Comparison of ENCODE assay signal across 1 cellular context in the genomic region with DNA sequence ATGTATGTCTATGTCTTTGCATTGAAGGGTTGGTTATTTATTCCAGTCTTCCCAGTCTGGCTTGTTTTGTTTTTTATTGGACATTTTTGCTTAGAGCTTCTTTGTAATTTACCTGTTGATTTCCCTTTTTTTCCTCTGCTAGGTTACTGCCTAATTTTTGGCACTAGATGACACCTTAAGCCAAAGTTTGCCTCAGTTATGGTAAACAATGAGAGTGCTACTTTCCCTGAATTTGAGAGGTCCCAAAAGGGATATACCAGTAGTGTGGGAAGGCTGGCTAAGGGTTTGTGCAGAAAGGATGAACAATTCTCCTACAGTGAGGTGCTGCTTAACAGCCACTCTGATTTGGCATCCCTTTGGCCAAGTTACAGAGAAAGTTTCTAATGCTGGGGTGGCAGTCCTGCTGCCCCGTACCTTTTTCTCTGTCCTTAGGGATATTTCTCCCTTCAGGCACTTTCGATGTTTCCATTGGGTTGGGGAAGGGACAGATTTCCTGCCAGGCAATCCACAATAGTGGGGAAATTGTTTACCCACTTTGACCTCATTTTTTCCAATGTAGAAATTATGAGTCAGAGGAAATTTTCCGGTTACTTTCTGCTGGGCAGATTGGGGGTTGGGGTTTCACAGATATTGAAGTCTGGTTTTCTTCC.
TF ChIP-seq lines count a peak whose summit lies in the region.

No MANE protein-coding gene starts in this region.

TF ChIP-seq in HepG2, 621 proteins besides CTCF, POLR2A, EP300 and RAD21 (continued from another document and continues in another):
- TF ChIP-seq, protein P1, sequence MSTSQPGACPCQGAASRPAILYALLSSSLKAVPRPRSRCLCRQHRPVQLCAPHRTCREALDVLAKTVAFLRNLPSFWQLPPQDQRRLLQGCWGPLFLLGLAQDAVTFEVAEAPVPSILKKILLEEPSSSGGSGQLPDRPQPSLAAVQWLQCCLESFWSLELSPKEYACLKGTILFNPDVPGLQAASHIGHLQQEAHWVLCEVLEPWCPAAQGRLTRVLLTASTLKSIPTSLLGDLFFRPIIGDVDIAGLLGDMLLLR (CRISPR knock-in tag; IDR thresholded peaks at IDR 0.05) = no peak
- TF ChIP-seq ZNF329 (CRISPR knock-in tag; IDR thresholded peaks at IDR 0.05; ENCODE audit: low read depth) = no peak
- TF ChIP-seq, protein P2, sequence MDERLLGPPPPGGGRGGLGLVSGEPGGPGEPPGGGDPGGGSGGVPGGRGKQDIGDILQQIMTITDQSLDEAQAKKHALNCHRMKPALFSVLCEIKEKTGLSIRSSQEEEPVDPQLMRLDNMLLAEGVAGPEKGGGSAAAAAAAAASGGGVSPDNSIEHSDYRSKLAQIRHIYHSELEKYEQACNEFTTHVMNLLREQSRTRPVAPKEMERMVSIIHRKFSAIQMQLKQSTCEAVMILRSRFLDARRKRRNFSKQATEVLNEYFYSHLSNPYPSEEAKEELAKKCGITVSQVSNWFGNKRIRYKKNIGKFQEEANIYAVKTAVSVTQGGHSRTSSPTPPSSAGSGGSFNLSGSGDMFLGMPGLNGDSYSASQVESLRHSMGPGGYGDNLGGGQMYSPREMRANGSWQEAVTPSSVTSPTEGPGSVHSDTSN (CRISPR knock-in tag; IDR thresholded peaks at IDR 0.05) = no peak
- TF ChIP-seq FOSL1 (CRISPR knock-in tag; IDR thresholded peaks at IDR 0.05; ENCODE audit: borderline replicate concordance) = peak; percentile 79; the same call in 1 of the 2 replicates
- no peak for TF ChIP-seq ADNP (CRISPR knock-in tag; IDR thresholded peaks at IDR 0.05)
- no peak for TF ChIP-seq ZNF20 (CRISPR knock-in tag; IDR thresholded peaks at IDR 0.05)
- TF ChIP-seq, protein P3, sequence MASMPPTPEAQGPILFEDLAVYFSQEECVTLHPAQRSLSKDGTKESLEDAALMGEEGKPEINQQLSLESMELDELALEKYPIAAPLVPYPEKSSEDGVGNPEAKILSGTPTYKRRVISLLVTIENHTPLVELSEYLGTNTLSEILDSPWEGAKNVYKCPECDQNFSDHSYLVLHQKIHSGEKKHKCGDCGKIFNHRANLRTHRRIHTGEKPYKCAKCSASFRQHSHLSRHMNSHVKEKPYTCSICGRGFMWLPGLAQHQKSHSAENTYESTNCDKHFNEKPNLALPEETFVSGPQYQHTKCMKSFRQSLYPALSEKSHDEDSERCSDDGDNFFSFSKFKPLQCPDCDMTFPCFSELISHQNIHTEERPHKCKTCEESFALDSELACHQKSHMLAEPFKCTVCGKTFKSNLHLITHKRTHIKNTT (CRISPR knock-in tag; IDR thresholded peaks at IDR 0.05) = no peak
- no peak for TF ChIP-seq EHMT2 (IDR thresholded peaks at IDR 0.05; ENCODE audit: borderline replicate concordance, low read depth, low read length)
- TF ChIP-seq, protein P4, sequence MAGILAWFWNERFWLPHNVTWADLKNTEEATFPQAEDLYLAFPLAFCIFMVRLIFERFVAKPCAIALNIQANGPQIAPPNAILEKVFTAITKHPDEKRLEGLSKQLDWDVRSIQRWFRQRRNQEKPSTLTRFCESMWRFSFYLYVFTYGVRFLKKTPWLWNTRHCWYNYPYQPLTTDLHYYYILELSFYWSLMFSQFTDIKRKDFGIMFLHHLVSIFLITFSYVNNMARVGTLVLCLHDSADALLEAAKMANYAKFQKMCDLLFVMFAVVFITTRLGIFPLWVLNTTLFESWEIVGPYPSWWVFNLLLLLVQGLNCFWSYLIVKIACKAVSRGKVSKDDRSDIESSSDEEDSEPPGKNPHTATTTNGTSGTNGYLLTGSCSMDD (CRISPR knock-in tag; IDR thresholded peaks at IDR 0.05) = no peak
- no peak for TF ChIP-seq ZNF746 (CRISPR knock-in tag; IDR thresholded peaks at IDR 0.05)
- no peak for TF ChIP-seq KLF11 (CRISPR knock-in tag; IDR thresholded peaks at IDR 0.05)
- no peak for TF ChIP-seq NBN (conservative IDR thresholded peaks at IDR 0.05)
- no peak for TF ChIP-seq ASH2L (IDR thresholded peaks at IDR 0.05; ENCODE audit: insufficient read length, low read depth, low read length)
- peak; percentile 81 for TF ChIP-seq RXRB (CRISPR knock-in tag; IDR thresholded peaks at IDR 0.05; ENCODE audit: borderline replicate concordance)
- peak; percentile 58; the same call in 1 of the 2 replicates for TF ChIP-seq POGZ (CRISPR knock-in tag; IDR thresholded peaks at IDR 0.05)
- no peak for TF ChIP-seq TCF7L2 (IDR thresholded peaks at IDR 0.05; ENCODE audit: low read depth, low read length)
- no peak for TF ChIP-seq BORCS8-MEF2B (CRISPR knock-in tag; IDR thresholded peaks at IDR 0.05)
- TF ChIP-seq ZFP41 (CRISPR knock-in tag; IDR thresholded peaks at IDR 0.05; ENCODE audit: borderline replicate concordance) = no peak
- peak; percentile 63 for TF ChIP-seq MED1 (CRISPR knock-in tag; IDR thresholded peaks at IDR 0.05)
- peak; percentile 29; the same call in 1 of the 2 replicates for TF ChIP-seq CEBPG (CRISPR knock-in tag; IDR thresholded peaks at IDR 0.05)
- TF ChIP-seq, protein P5, sequence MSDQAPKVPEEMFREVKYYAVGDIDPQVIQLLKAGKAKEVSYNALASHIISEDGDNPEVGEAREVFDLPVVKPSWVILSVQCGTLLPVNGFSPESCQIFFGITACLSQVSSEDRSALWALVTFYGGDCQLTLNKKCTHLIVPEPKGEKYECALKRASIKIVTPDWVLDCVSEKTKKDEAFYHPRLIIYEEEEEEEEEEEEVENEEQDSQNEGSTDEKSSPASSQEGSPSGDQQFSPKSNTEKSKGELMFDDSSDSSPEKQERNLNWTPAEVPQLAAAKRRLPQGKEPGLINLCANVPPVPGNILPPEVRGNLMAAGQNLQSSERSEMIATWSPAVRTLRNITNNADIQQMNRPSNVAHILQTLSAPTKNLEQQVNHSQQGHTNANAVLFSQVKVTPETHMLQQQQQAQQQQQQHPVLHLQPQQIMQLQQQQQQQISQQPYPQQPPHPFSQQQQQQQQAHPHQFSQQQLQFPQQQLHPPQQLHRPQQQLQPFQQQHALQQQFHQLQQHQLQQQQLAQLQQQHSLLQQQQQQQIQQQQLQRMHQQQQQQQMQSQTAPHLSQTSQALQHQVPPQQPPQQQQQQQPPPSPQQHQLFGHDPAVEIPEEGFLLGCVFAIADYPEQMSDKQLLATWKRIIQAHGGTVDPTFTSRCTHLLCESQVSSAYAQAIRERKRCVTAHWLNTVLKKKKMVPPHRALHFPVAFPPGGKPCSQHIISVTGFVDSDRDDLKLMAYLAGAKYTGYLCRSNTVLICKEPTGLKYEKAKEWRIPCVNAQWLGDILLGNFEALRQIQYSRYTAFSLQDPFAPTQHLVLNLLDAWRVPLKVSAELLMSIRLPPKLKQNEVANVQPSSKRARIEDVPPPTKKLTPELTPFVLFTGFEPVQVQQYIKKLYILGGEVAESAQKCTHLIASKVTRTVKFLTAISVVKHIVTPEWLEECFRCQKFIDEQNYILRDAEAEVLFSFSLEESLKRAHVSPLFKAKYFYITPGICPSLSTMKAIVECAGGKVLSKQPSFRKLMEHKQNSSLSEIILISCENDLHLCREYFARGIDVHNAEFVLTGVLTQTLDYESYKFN (CRISPR knock-in tag; conservative IDR thresholded peaks at IDR 0.05) = peak; percentile 60
- TF ChIP-seq ZNF747 (CRISPR knock-in tag; IDR thresholded peaks at IDR 0.05; ENCODE audit: borderline replicate concordance) = no peak
- TF ChIP-seq ZMYM2 (CRISPR knock-in tag; IDR thresholded peaks at IDR 0.05) = no peak
- TF ChIP-seq, protein P6, sequence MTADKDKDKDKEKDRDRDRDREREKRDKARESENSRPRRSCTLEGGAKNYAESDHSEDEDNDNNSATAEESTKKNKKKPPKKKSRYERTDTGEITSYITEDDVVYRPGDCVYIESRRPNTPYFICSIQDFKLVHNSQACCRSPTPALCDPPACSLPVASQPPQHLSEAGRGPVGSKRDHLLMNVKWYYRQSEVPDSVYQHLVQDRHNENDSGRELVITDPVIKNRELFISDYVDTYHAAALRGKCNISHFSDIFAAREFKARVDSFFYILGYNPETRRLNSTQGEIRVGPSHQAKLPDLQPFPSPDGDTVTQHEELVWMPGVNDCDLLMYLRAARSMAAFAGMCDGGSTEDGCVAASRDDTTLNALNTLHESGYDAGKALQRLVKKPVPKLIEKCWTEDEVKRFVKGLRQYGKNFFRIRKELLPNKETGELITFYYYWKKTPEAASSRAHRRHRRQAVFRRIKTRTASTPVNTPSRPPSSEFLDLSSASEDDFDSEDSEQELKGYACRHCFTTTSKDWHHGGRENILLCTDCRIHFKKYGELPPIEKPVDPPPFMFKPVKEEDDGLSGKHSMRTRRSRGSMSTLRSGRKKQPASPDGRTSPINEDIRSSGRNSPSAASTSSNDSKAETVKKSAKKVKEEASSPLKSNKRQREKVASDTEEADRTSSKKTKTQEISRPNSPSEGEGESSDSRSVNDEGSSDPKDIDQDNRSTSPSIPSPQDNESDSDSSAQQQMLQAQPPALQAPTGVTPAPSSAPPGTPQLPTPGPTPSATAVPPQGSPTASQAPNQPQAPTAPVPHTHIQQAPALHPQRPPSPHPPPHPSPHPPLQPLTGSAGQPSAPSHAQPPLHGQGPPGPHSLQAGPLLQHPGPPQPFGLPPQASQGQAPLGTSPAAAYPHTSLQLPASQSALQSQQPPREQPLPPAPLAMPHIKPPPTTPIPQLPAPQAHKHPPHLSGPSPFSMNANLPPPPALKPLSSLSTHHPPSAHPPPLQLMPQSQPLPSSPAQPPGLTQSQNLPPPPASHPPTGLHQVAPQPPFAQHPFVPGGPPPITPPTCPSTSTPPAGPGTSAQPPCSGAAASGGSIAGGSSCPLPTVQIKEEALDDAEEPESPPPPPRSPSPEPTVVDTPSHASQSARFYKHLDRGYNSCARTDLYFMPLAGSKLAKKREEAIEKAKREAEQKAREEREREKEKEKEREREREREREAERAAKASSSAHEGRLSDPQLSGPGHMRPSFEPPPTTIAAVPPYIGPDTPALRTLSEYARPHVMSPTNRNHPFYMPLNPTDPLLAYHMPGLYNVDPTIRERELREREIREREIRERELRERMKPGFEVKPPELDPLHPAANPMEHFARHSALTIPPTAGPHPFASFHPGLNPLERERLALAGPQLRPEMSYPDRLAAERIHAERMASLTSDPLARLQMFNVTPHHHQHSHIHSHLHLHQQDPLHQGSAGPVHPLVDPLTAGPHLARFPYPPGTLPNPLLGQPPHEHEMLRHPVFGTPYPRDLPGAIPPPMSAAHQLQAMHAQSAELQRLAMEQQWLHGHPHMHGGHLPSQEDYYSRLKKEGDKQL (CRISPR knock-in tag; IDR thresholded peaks at IDR 0.05; ENCODE audit: low read depth) = no peak
- no peak for TF ChIP-seq PRPF4 (IDR thresholded peaks at IDR 0.05; ENCODE audit: low read depth, low read length, poor library complexity, severe bottlenecking)
- peak; percentile 12 for TF ChIP-seq SKI (IDR thresholded peaks at IDR 0.05; ENCODE audit: partially characterized antibody)
- no peak for TF ChIP-seq ZNF225 (CRISPR knock-in tag; IDR thresholded peaks at IDR 0.05)
- TF ChIP-seq FOXA1 (IDR thresholded peaks at IDR 0.05) = no peak
- TF ChIP-seq FOXA1 (CRISPR knock-in tag; IDR thresholded peaks at IDR 0.05) = no peak
- TF ChIP-seq, protein P7, sequence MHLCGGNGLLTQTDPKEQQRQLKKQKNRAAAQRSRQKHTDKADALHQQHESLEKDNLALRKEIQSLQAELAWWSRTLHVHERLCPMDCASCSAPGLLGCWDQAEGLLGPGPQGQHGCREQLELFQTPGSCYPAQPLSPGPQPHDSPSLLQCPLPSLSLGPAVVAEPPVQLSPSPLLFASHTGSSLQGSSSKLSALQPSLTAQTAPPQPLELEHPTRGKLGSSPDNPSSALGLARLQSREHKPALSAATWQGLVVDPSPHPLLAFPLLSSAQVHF (CRISPR knock-in tag; IDR thresholded peaks at IDR 0.05) = no peak
- TF ChIP-seq NKX3-1 (CRISPR knock-in tag; IDR thresholded peaks at IDR 0.05) = no peak
- no peak for TF ChIP-seq SOX6 (IDR thresholded peaks at IDR 0.05)
- no peak for TF ChIP-seq SOX6 (CRISPR knock-in tag; IDR thresholded peaks at IDR 0.05)
- TF ChIP-seq KDM3A (CRISPR knock-in tag; IDR thresholded peaks at IDR 0.05; ENCODE audit: low read depth) = no peak
- TF ChIP-seq ZNF296 (CRISPR knock-in tag; conservative IDR thresholded peaks at IDR 0.05) = no peak
- TF ChIP-seq NONO (IDR thresholded peaks at IDR 0.05) = no peak
- TF ChIP-seq NONO (CRISPR knock-in tag; conservative IDR thresholded peaks at IDR 0.05) = no peak
- TF ChIP-seq, protein P8, sequence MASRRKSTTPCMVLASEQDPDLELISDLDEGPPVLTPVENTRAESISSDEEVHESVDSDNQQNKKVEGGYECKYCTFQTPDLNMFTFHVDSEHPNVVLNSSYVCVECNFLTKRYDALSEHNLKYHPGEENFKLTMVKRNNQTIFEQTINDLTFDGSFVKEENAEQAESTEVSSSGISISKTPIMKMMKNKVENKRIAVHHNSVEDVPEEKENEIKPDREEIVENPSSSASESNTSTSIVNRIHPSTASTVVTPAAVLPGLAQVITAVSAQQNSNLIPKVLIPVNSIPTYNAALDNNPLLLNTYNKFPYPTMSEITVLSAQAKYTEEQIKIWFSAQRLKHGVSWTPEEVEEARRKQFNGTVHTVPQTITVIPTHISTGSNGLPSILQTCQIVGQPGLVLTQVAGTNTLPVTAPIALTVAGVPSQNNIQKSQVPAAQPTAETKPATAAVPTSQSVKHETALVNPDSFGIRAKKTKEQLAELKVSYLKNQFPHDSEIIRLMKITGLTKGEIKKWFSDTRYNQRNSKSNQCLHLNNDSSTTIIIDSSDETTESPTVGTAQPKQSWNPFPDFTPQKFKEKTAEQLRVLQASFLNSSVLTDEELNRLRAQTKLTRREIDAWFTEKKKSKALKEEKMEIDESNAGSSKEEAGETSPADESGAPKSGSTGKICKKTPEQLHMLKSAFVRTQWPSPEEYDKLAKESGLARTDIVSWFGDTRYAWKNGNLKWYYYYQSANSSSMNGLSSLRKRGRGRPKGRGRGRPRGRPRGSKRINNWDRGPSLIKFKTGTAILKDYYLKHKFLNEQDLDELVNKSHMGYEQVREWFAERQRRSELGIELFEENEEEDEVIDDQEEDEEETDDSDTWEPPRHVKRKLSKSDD (CRISPR knock-in tag; IDR thresholded peaks at IDR 0.05; ENCODE audit: low read depth) = no peak
- TF ChIP-seq, protein P9, sequence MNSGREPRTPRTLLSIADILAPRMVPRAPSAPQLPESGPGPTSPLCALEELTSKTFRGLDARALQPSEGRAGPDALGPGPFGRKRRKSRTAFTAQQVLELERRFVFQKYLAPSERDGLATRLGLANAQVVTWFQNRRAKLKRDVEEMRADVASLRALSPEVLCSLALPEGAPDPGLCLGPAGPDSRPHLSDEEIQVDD (CRISPR knock-in tag; IDR thresholded peaks at IDR 0.05; ENCODE audit: borderline replicate concordance) = no peak
- no peak for TF ChIP-seq ZFP62 (CRISPR knock-in tag; IDR thresholded peaks at IDR 0.05)
- no peak for TF ChIP-seq SIX1 (CRISPR knock-in tag; IDR thresholded peaks at IDR 0.05; ENCODE audit: borderline replicate concordance)
- TF ChIP-seq ETV5 (CRISPR knock-in tag; IDR thresholded peaks at IDR 0.05; ENCODE audit: borderline replicate concordance) = peak; percentile 57; the same call in 1 of the 2 replicates
- no peak for TF ChIP-seq NFKB2 (CRISPR knock-in tag; IDR thresholded peaks at IDR 0.05; ENCODE audit: borderline replicate concordance)
- TF ChIP-seq MTA1 (CRISPR knock-in tag; IDR thresholded peaks at IDR 0.05; ENCODE audit: borderline replicate concordance) = no peak
- TF ChIP-seq, protein P10, sequence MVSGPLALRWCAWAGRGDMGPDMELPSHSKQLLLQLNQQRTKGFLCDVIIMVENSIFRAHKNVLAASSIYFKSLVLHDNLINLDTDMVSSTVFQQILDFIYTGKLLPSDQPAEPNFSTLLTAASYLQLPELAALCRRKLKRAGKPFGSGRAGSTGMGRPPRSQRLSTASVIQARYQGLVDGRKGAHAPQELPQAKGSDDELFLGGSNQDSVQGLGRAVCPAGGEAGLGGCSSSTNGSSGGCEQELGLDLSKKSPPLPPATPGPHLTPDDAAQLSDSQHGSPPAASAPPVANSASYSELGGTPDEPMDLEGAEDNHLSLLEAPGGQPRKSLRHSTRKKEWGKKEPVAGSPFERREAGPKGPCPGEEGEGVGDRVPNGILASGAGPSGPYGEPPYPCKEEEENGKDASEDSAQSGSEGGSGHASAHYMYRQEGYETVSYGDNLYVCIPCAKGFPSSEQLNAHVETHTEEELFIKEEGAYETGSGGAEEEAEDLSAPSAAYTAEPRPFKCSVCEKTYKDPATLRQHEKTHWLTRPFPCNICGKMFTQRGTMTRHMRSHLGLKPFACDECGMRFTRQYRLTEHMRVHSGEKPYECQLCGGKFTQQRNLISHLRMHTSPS (CRISPR knock-in tag; IDR thresholded peaks at IDR 0.05; ENCODE audit: low read depth) = no peak
